Comparison of ENCODE assay signal across 19 cellular contexts in genomic region chr10:74880041-74880440, GRCh38. TPM values are rescaled to one million over a fixed set of nuclear protein-coding genes. Genes with fewer than 3 reads are reported as not detected.
DNase-seq lines count a peak whose midpoint lies in the region; ATAC-seq and TF ChIP-seq lines count a peak whose summit lies in the region.
"Had no signal": no experiment of that assay in that cellular context is flagged by ENCODE, and none has a peak within 500 bp of the region (broad histone marks: within the 10 kb centered on the region; RNA-seq: fewer than 3 reads in every experiment).

No MANE protein-coding gene starts in this region.

- H3K27me3 ChIP-seq in AG04450 (ENCODE audit: control insufficient read depth, insufficient read depth, low read length) = no peaks in the 10 kb centered on the region

- H3K4me3 ChIP-seq in AG04450 (ENCODE audit: low read depth, low read length) (no peak overlapping the region), astrocyte of the spinal cord (ENCODE audit: low read depth, low read length) (no peak overlapping the region)
- H3K4me3 ChIP-seq: GM12878 had no signal

- POLR2A ChIA-PET in AG04450 (lab: Yijun Ruan, JAX) = interaction anchor here (0.6 to 0.7 kb wide), 2 partner anchors 586 to 732 kb away, joined by 4 read pairs; no protein-coding TSS in a partner anchor

- no peak overlapping the region for H3K27ac ChIP-seq in AG04450 (ENCODE audit: low read depth, low read length)

- ATAC-seq in GM21576 (IDR thresholded peaks at IDR 0.05; ENCODE audit: unreplicated experiment) = no peak
- ATAC-seq in HG02973 (IDR thresholded peaks at IDR 0.05; ENCODE audit: unreplicated experiment) = no peak
- ATAC-seq: GM12878 had no signal

- in situ Hi-C loops in astrocyte of the spinal cord (cut with HindIII; ENCODE audit: low sequenced_read_pairs) = no loop called here

- peak; percentile 6 for DNase-seq in AG04450 (ENCODE audit: low read depth, low spot score)
- peak; percentile 46 for DNase-seq in HT1080 (ENCODE audit: low read depth)
- peak; percentile 44 for DNase-seq in astrocyte of the spinal cord (ENCODE audit: low read depth, low spot score)
- peak; percentile 82 for DNase-seq in fibroblast of peridontal ligament (ENCODE audit: extremely low read depth)
- no peak for DNase-seq in NK-92 (lab: John Stamatoyannopoulos, UW; ENCODE audit: unreplicated experiment)
- no peak for DNase-seq in activated effector memory CD4-positive, alpha-beta T cell treated with Interleukin-2 at 50 U/mL for 16 hours
- DNase-seq: 8988T; Caco-2; CD4-positive, alpha-beta T cell; NCI-H1417; NCI-H187; NCI-H2107; NCI-H510A; NCI-H82; RPMI8226; SHP77 treated with DMSO at 0.1 percent for 48 hours had no signal

- no peaks in the 10 kb centered on the region for H3K9me3 ChIP-seq in AG04450 (ENCODE audit: control insufficient read depth, insufficient read depth, low read length)
- H3K9me3 ChIP-seq: Caco-2 had no signal

- TF ChIP-seq CTCF in AG04450 (IDR thresholded peaks at IDR 0.05; ENCODE audit: low read depth, low read length) (no peak), astrocyte of the spinal cord (IDR thresholded peaks at IDR 0.05; ENCODE audit: low read depth, low read length) (no peak)

- CTCF ChIA-PET in AG04450 (lab: Charles Lee) = no interaction called here

RNA-seq across cellular contexts. Expression of gene KAT6B, which starts 53.6 kb away (rescaled TPM):
- 10.4 and 14.1 TPM in 2 replicates for polyA plus RNA-seq in AG04450 (2011; rRNA removed)
- polyA minus RNA-seq in AG04450 (2011; rRNA and poly(A)+ RNA removed) = 52.9 and 54.4 TPM in 2 replicates
- 7.1 and 12.9 TPM in 2 replicates for total RNA-seq in HT1080 (2014; rRNA removed; shearing (Covaris generic))
- 5.8 and 7.7 TPM in 2 replicates for polyA plus RNA-seq in HT1080 (2015; cell fraction: cytosol; rRNA removed)
- 11.8 and 12.2 TPM in 2 replicates for polyA plus RNA-seq in HT1080 (2015; cell fraction: nucleus; rRNA removed)

Comparison
In these comparisons a context has a peak if more than half of its experiments do, and no peak if none do; other contexts are left out.
1. DNase-seq: peak in AG04450 (single experiment), HT1080 (single experiment), astrocyte of the spinal cord (single experiment) and fibroblast of peridontal ligament (single experiment); none in NK-92 (single experiment) and activated effector memory CD4-positive, alpha-beta T cell treated with Interleukin-2 at 50 U/mL for 16 hours (single experiment).